ENCODE assay signal across 9 cellular contexts in genomic region chr4:42655248-42655647, GRCh38. TPM values are rescaled to one million over a fixed set of nuclear protein-coding genes. Genes with fewer than 3 reads are reported as not detected.
DNase-seq lines count a peak whose midpoint lies in the region; ATAC-seq and TF ChIP-seq lines count a peak whose summit lies in the region.
"Had no signal": no experiment of that assay in that cellular context is flagged by ENCODE, and none has a peak within 500 bp of the region (broad histone marks: within the 10 kb centered on the region; RNA-seq: fewer than 3 reads in every experiment).

No MANE protein-coding gene starts in this region.

- peaks cover 0 to 43% (median 23%) of the 10 kb centered on the region in 5 donors for H3K4me1 ChIP-seq in subcutaneous abdominal adipose tissue (ENCODE audit: control insufficient read depth in 5 of 5, insufficient read depth in 5 of 5, low read length in 5 of 5)

- no peak for ATAC-seq in GM18505 (IDR thresholded peaks at IDR 0.05; ENCODE audit: unreplicated experiment)

- POLR2A ChIA-PET in activated CD4-positive, alpha-beta T cell treated with anti-CD3 and anti-CD28 coated beads, Interleukin-2, amount 10 ng/mL, durations not matched to agents 7 days and 5 days (lab: Charles Lee): no interaction called here

- H3K36me3 ChIP-seq in SU-DHL-6 (ENCODE audit: low read length): no peaks in the 10 kb centered on the region
- H3K36me3 ChIP-seq in subcutaneous abdominal adipose tissue (ENCODE audit: control insufficient read depth in 5 of 5, insufficient read depth in 5 of 5, low read length in 5 of 5): no peaks in the 10 kb centered on the region

- peaks cover 27% of the 10 kb centered on the region for H3K36me3 Mint-ChIP-seq in activated CD4-positive, alpha-beta T cell treated with anti-CD3 and anti-CD28 coated beads, Interleukin-2, amount 10 ng/mL, durations not matched to agents 7 days and 5 days (ENCODE audit: low read depth)
- peaks cover 31% of the 10 kb centered on the region for H3K36me3 Mint-ChIP-seq in glutamatergic neuron (ENCODE audit: unreplicated experiment)

- peak overlapping the region; percentile 77 for H3K4me2 ChIP-seq in SU-DHL-6 (ENCODE audit: low read depth, low read length, poor library complexity, severe bottlenecking)

- no peak overlapping the region for H2AFZ ChIP-seq in SU-DHL-6 (ENCODE audit: low read depth, low read length, severe bottlenecking)

- H3K27ac Mint-ChIP-seq in activated CD4-positive, alpha-beta T cell treated with anti-CD3 and anti-CD28 coated beads, Interleukin-2, amount 10 ng/mL, durations not matched to agents 7 days and 5 days: peak overlapping the region; percentile 93
- peak overlapping the region; percentile 93 for H3K27ac Mint-ChIP-seq in glutamatergic neuron (ENCODE audit: unreplicated experiment)

- no peaks in the 10 kb centered on the region for H3K9me2 ChIP-seq in SU-DHL-6 (replicated peaks; ENCODE audit: insufficient read depth, low read length)

- H4K20me1 ChIP-seq in SU-DHL-6 (ENCODE audit: low read depth, low read length): no peaks in the 10 kb centered on the region

- H3F3A ChIP-seq in SU-DHL-6 (ENCODE audit: insufficient read depth): no peaks in the 10 kb centered on the region

- H3K9me3 Mint-ChIP-seq in activated CD4-positive, alpha-beta T cell treated with anti-CD3 and anti-CD28 coated beads, Interleukin-2, amount 10 ng/mL, durations not matched to agents 7 days and 5 days: peaks cover 6% of the 10 kb centered on the region
- H3K9me3 Mint-ChIP-seq in glutamatergic neuron (ENCODE audit: unreplicated experiment): peaks cover 23% of the 10 kb centered on the region

- H3K27ac ChIP-seq in SU-DHL-6 (ENCODE audit: low read depth, low read length): peak overlapping the region; percentile 62; the same call in 1 of the 2 replicates
- peak overlapping the region; percentile 39 for H3K27ac ChIP-seq in subcutaneous abdominal adipose tissue (ENCODE audit: low read depth, low read length)

- no peaks in the 10 kb centered on the region for H3K27me3 ChIP-seq in SU-DHL-6 (ENCODE audit: low read length)
- no peaks in the 10 kb centered on the region for H3K27me3 ChIP-seq in subcutaneous abdominal adipose tissue (ENCODE audit: control insufficient read depth in 5 of 5, insufficient read depth in 4 of 5, low read length in 5 of 5)

- CTCF ChIA-PET in activated CD4-positive, alpha-beta T cell treated with anti-CD3 and anti-CD28 coated beads, Interleukin-2, amount 10 ng/mL, durations not matched to agents 7 days and 5 days (lab: Charles Lee): interaction anchor here (1.0 kb wide), 1 partner anchor 28 kb away, joined by 3 read pairs; no protein-coding TSS in a partner anchor

- TF ChIP-seq POLR2A in GM18505 (IDR thresholded peaks at IDR 0.05; ENCODE audit: borderline replicate concordance, extremely low read depth, insufficient read depth, insufficient read length): no peak

- H3K4me3 Mint-ChIP-seq in activated CD4-positive, alpha-beta T cell treated with anti-CD3 and anti-CD28 coated beads, Interleukin-2, amount 10 ng/mL, durations not matched to agents 7 days and 5 days: peak overlapping the region; percentile 87
- peak overlapping the region; percentile 97 for H3K4me3 Mint-ChIP-seq in glutamatergic neuron (ENCODE audit: unreplicated experiment)

- peaks cover 30% of the 10 kb centered on the region for H3K4me1 Mint-ChIP-seq in activated CD4-positive, alpha-beta T cell treated with anti-CD3 and anti-CD28 coated beads, Interleukin-2, amount 10 ng/mL, durations not matched to agents 7 days and 5 days
- peaks cover 47% of the 10 kb centered on the region for H3K4me1 Mint-ChIP-seq in glutamatergic neuron (ENCODE audit: low read depth, unreplicated experiment)

- peaks cover 45% of the 10 kb centered on the region for H3K79me2 ChIP-seq in SU-DHL-6 (ENCODE audit: insufficient read depth, low read length)

- TF ChIP-seq CTCF in SU-DHL-6 (IDR thresholded peaks at IDR 0.05; ENCODE audit: insufficient read depth, low read length, poor library complexity, severe bottlenecking) (no peak), glutamatergic neuron (IDR thresholded peaks at IDR 0.05; ENCODE audit: partially characterized antibody, unreplicated experiment) (no peak)

- no peaks in the 10 kb centered on the region for H3K27me3 Mint-ChIP-seq in activated CD4-positive, alpha-beta T cell treated with anti-CD3 and anti-CD28 coated beads, Interleukin-2, amount 10 ng/mL, durations not matched to agents 7 days and 5 days
- H3K27me3 Mint-ChIP-seq in glutamatergic neuron (ENCODE audit: unreplicated experiment): peaks cover 20% of the 10 kb centered on the region

- H3K4me3 ChIP-seq in SU-DHL-6 (ENCODE audit: insufficient read depth, low read length, poor library complexity, severe bottlenecking): peak overlapping the region; percentile 86
- peak overlapping the region in 4 of 5 donors; percentile 4 to 93 (median 91) for H3K4me3 ChIP-seq in subcutaneous abdominal adipose tissue (ENCODE audit: low read depth in 1 of 5, low read length in 5 of 5)

- no peaks in the 10 kb centered on the region; the same call in 1 of the 2 replicates for H3K9me3 ChIP-seq in SU-DHL-6 (ENCODE audit: insufficient read depth, low read length)
- peaks cover 0 to 5% (median 0%) of the 10 kb centered on the region in 5 donors for H3K9me3 ChIP-seq in subcutaneous abdominal adipose tissue (ENCODE audit: control insufficient read depth in 5 of 5, low read length in 5 of 5)

- DNase-seq in activated CD4-positive, alpha-beta T cell treated with anti-CD3 and anti-CD28 coated beads, Interleukin-2, amount 10 ng/mL, durations not matched to agents 7 days and 5 days: no peak
- DNase-seq in activated CD4-positive, alpha-beta T cell treated with anti-CD3 and anti-CD28 coated beads, Interleukin-2, amount 50 U/mL, for 4 hours: no peak
- DNase-seq in glutamatergic neuron (no peak), NCI-H345 treated with DMSO at 0.1 percent for 48 hours (lab: John Stamatoyannopoulos, UW; ENCODE audit: unreplicated experiment) (no peak), NCI-H82 (lab: John Stamatoyannopoulos, UW) (no peak)
- DNase-seq: activated CD4-positive, alpha-beta T cell treated with anti-CD3 and anti-CD28 coated beads, Interleukin-2, amount 50 U/mL, for 1 hour had no signal

- H3K9ac ChIP-seq in SU-DHL-6 (ENCODE audit: low read length) (peak overlapping the region; percentile 70), subcutaneous abdominal adipose tissue (ENCODE audit: low read length in 5 of 5) (no peak overlapping the region)

RNA-seq across cellular contexts. Expression of gene ATP8A1, which starts 1.7 kb away (rescaled TPM):
- 10 to 100 TPM; 20.9 to 21.1 TPM for total RNA-seq in activated CD4-positive, alpha-beta T cell treated with anti-CD3 and anti-CD28 coated beads, Interleukin-2, amount 10 ng/mL, durations not matched to agents 7 days and 5 days
- 278 TPM for total RNA-seq in glutamatergic neuron (ENCODE audit: unreplicated experiment)

Comparison
In these comparisons a context has a peak if more than half of its experiments do, and no peak if none do; other contexts are left out.
1. RNA of gene ATP8A1, which starts 1.7 kb away (total RNA-seq): 278 TPM in glutamatergic neuron (single experiment); 20.9 to 21.1 TPM in activated CD4-positive, alpha-beta T cell treated with anti-CD3 and anti-CD28 coated beads, Interleukin-2, amount 10 ng/mL, durations not matched to agents 7 days and 5 days; every median in the first group is over 10 times any median in the second.